ENCODE assay signal across 17 cellular contexts in the genomic region with DNA sequence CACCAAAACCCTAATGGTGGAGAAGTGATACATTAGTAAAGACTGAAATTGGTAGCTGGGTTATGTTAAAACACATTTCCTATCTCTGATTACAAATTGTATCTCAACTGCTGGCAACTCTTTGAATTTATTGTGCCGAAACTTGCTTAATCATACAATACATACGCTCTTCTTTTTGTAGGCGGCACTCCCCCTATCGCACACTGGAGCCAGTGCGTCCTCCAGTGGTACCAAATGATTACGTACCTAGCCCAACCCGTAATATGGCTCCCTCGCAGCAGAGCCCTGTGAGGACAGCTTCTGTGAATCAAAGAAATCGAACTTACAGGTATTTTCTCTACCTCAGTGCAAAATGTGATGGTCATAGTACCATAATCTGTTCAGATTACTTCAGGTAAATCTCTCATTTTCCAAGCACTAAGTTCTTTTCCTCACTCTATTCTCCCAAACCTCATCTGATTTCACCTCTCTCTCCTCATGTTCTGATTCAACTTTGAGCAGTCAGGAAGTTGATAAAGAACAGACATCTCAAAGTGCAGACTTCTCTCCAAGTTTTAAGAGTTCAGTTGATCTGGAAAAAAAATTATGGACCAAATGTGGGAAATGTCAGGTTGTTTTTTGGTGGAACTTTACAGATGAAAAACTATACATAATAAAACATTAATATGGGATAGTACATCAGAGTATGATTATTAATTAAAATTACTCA.
A peak's percentile ranks its signal among the peaks of the same experiment; 100 is the strongest.
DNase-seq lines count a peak whose midpoint lies in the region; ATAC-seq and TF ChIP-seq lines count a peak whose summit lies in the region.
"Had no signal": no experiment of that assay in that cellular context is flagged by ENCODE, and none has a peak within 500 bp of the region (broad histone marks: within the 10 kb centered on the region; RNA-seq: fewer than 3 reads in every experiment).

No MANE protein-coding gene starts in this region.

- H3K4me1 ChIP-seq in Loucy (ENCODE audit: insufficient read depth, low read length, poor library complexity, severe bottlenecking) (no peaks in the 10 kb centered on the region), neural progenitor cell (no peaks in the 10 kb centered on the region)
- H3K4me1 ChIP-seq: tibial artery had no signal

- H3K9me2 ChIP-seq in Loucy (replicated peaks; ENCODE audit: low read depth, low read length): no peaks in the 10 kb centered on the region

- peak; percentile 18 for DNase-seq in NCI-H748 (lab: John Stamatoyannopoulos, UW; ENCODE audit: unreplicated experiment)
- no peak for DNase-seq in NCI-H748 treated with DMSO at 0.1 percent for 48 hours (lab: John Stamatoyannopoulos, UW)
- DNase-seq in cerebellar cortex (ENCODE audit: low spot score): peak; percentile 28
- DNase-seq in neural progenitor cell (ENCODE audit: low spot score): peak; percentile 25
- no peak for DNase-seq in COLO829 (ENCODE audit: low spot score)
- DNase-seq in stimulated activated naive CD8-positive, alpha-beta T cell treated with anti-CD3 and anti-CD28 coated beads, Interleukin-15, amount 100 ng/mL, for 72 hours: no peak
- DNase-seq: activated CD8-positive, alpha-beta memory T cell treated with anti-CD3 and anti-CD28 coated beads, Interleukin-2, amount 50 U/mL, for 48 hours; activated naive CD8-positive, alpha-beta T cell treated with anti-CD3 and anti-CD28 coated beads for 36 hours; cerebellar nuclear complex; immature natural killer cell; MV-4-11; stimulated activated CD4-positive, alpha-beta T cell treated with anti-CD3 and anti-CD28 coated beads, Interleukin-12 subunit alpha, Interleukin-12 subunit beta, amount 100 ng/mL, for 4 hours; tibial artery had no signal

- H3K9ac ChIP-seq in Loucy (ENCODE audit: low read depth, low read length, poor library complexity, severe bottlenecking) (no peak overlapping the region), neural progenitor cell (no peak overlapping the region)

- H3K27me3 ChIP-seq in Loucy (ENCODE audit: insufficient read depth, low read length, poor library complexity, severe bottlenecking) (no peaks in the 10 kb centered on the region), neural progenitor cell (no peaks in the 10 kb centered on the region)
- H3K27me3 ChIP-seq: tibial artery had no signal

- H3K79me2 ChIP-seq in Loucy (ENCODE audit: insufficient read depth, low read length) (no peaks in the 10 kb centered on the region), neural progenitor cell (ENCODE audit: low read depth) (no peaks in the 10 kb centered on the region)

- H3K4me3 ChIP-seq in Loucy (ENCODE audit: low read length, poor library complexity, severe bottlenecking) (no peak overlapping the region), neural progenitor cell (no peak overlapping the region)
- H3K4me3 ChIP-seq: tibial artery had no signal

- peaks cover 42% of the 10 kb centered on the region for H3K36me3 ChIP-seq in Loucy (ENCODE audit: insufficient read depth, low read length)
- H3K36me3 ChIP-seq in neural progenitor cell: peaks cover 18% of the 10 kb centered on the region

- no peaks in the 10 kb centered on the region for H3K9me3 Mint-ChIP-seq in neural progenitor cell
- peaks cover 0 to 6% of the 10 kb centered on the region in 2 donors for H3K9me3 Mint-ChIP-seq in stimulated activated naive CD8-positive, alpha-beta T cell treated with anti-CD3 and anti-CD28 coated beads, Interleukin-15, amount 100 ng/mL, for 72 hours
- H3K9me3 Mint-ChIP-seq: immature natural killer cell had no signal

- TF ChIP-seq CTCF in Loucy (conservative IDR thresholded peaks at IDR 0.05; ENCODE audit: low read length): peak; percentile 45
- TF ChIP-seq CTCF in neural progenitor cell (IDR thresholded peaks at IDR 0.05): peak; percentile 53

- H3K27ac Mint-ChIP-seq in neural progenitor cell: no peak overlapping the region
- H3K27ac Mint-ChIP-seq in stimulated activated naive CD8-positive, alpha-beta T cell treated with anti-CD3 and anti-CD28 coated beads, Interleukin-15, amount 100 ng/mL, for 72 hours: no peak overlapping the region
- H3K27ac Mint-ChIP-seq: activated naive CD8-positive, alpha-beta T cell treated with anti-CD3 and anti-CD28 coated beads for 36 hours; immature natural killer cell had no signal

- H3K4me1 Mint-ChIP-seq in neural progenitor cell: no peaks in the 10 kb centered on the region
- H3K4me1 Mint-ChIP-seq in stimulated activated naive CD8-positive, alpha-beta T cell treated with anti-CD3 and anti-CD28 coated beads, Interleukin-15, amount 100 ng/mL, for 72 hours: no peaks in the 10 kb centered on the region
- H3K4me1 Mint-ChIP-seq: activated naive CD8-positive, alpha-beta T cell treated with anti-CD3 and anti-CD28 coated beads for 36 hours; immature natural killer cell had no signal

- no peak for ATAC-seq in GM18519 (IDR thresholded peaks at IDR 0.05; ENCODE audit: low FRiP score, unreplicated experiment)
- no peak for ATAC-seq in stimulated activated naive CD8-positive, alpha-beta T cell treated with anti-CD3 and anti-CD28 coated beads, Interleukin-15, amount 100 ng/mL, for 72 hours
- ATAC-seq: esophagus mucosa, Right ventricle myocardium inferior had no signal

- H2AFZ ChIP-seq in Loucy (ENCODE audit: low read length) (no peak overlapping the region), neural progenitor cell (replicated peaks) (no peak overlapping the region)

- no peaks in the 10 kb centered on the region for H4K20me1 ChIP-seq in Loucy (ENCODE audit: insufficient read depth, low read length, poor library complexity, severe bottlenecking)
- no peaks in the 10 kb centered on the region for H4K20me1 ChIP-seq in neural progenitor cell (ENCODE audit: low read depth)

- no peaks in the 10 kb centered on the region; the same call in 1 of the 2 replicates for H3K9me3 ChIP-seq in Loucy (ENCODE audit: insufficient read depth, low read depth, low read length)
- H3K9me3 ChIP-seq in neural progenitor cell (ENCODE audit: low read depth): no peaks in the 10 kb centered on the region
- H3K9me3 ChIP-seq: tibial artery had no signal

- H3K27me3 Mint-ChIP-seq in neural progenitor cell (ENCODE audit: insufficient read depth, low read depth): no peaks in the 10 kb centered on the region
- H3K27me3 Mint-ChIP-seq in stimulated activated naive CD8-positive, alpha-beta T cell treated with anti-CD3 and anti-CD28 coated beads, Interleukin-15, amount 100 ng/mL, for 72 hours: no peaks in the 10 kb centered on the region
- H3K27me3 Mint-ChIP-seq: activated naive CD8-positive, alpha-beta T cell treated with anti-CD3 and anti-CD28 coated beads for 36 hours had no signal

- H3F3A ChIP-seq in Loucy (ENCODE audit: low read depth): no peaks in the 10 kb centered on the region
- peaks cover 4% of the 10 kb centered on the region for H3F3A ChIP-seq in neural progenitor cell (ENCODE audit: low read depth)

- peaks cover 45% of the 10 kb centered on the region for H3K36me3 Mint-ChIP-seq in neural progenitor cell

- H3K4me3 Mint-ChIP-seq in neural progenitor cell: no peak overlapping the region
- no peak overlapping the region for H3K4me3 Mint-ChIP-seq in stimulated activated naive CD8-positive, alpha-beta T cell treated with anti-CD3 and anti-CD28 coated beads, Interleukin-15, amount 100 ng/mL, for 72 hours
- H3K4me3 Mint-ChIP-seq: activated naive CD8-positive, alpha-beta T cell treated with anti-CD3 and anti-CD28 coated beads for 36 hours; immature natural killer cell had no signal

- H3K4me2 ChIP-seq in Loucy (ENCODE audit: low read depth, low read length, poor library complexity, severe bottlenecking) (no peak overlapping the region), neural progenitor cell (no peak overlapping the region)

- H3K27ac ChIP-seq in neural progenitor cell: no peak overlapping the region
- H3K27ac ChIP-seq: tibial artery had no signal

Comparison
In these comparisons a context has a peak if more than half of its experiments do, and no peak if none do; other contexts are left out.
1. DNase-seq: peak in NCI-H748 (single experiment), cerebellar cortex (single experiment) and neural progenitor cell (single experiment); none in NCI-H748 treated with DMSO at 0.1 percent for 48 hours (single experiment), COLO829 (single experiment) and stimulated activated naive CD8-positive, alpha-beta T cell treated with anti-CD3 and anti-CD28 coated beads, Interleukin-15, amount 100 ng/mL, for 72 hours (0 of 2).